In genomic region chr6:14210663-14211595, GRCh38 we compare ENCODE assay signal across 1 cellular context.
TF ChIP-seq lines count a peak whose summit lies in the region.

No MANE protein-coding gene starts in this region.

TF ChIP-seq in Ishikawa, 13 proteins besides CTCF, POLR2A, EP300 and RAD21 (continued from another document):
- TF ChIP-seq REST (IDR thresholded peaks at IDR 0.05; ENCODE audit: low read depth) (no peak), ZBTB7A (IDR thresholded peaks at IDR 0.05; ENCODE audit: low read depth) (peak; percentile 98), USF1 (IDR thresholded peaks at IDR 0.05) (peak; percentile 96), NFIC (IDR thresholded peaks at IDR 0.05) (0 out of 2 replicates have a peak, but pooled peaks have one; percentile 18), CEBPB (IDR thresholded peaks at IDR 0.05) (no peak)
